Comparison of ENCODE assay signal across 13 cellular contexts in genomic region chr13:113400621-113401451, GRCh38. TPM values are rescaled to one million over a fixed set of nuclear protein-coding genes. Genes with fewer than 3 reads are reported as not detected.
A peak's percentile ranks its signal among the peaks of the same experiment; 100 is the strongest.
DNase-seq lines count a peak whose midpoint lies in the region; ATAC-seq and TF ChIP-seq lines count a peak whose summit lies in the region.
"Had no signal": no experiment of that assay in that cellular context is flagged by ENCODE, and none has a peak within 500 bp of the region (broad histone marks: within the 10 kb centered on the region; RNA-seq: fewer than 3 reads in every experiment).

No MANE protein-coding gene starts in this region.

- H3K9me2 ChIP-seq in MM.1S (replicated peaks; ENCODE audit: insufficient read depth, low read length), result no peaks in the 10 kb centered on the region

- no peak overlapping the region for H3K4me3 Mint-ChIP-seq in natural killer cell treated with Interleukin-12 subunit alpha and Interleukin-12 subunit beta and Interleukin-15 and Interleukin-18, amount 100 ng/mL, for 72 hours

- H3K36me3 ChIP-seq in MM.1S (replicated peaks; ENCODE audit: insufficient read depth, low read length), result no peaks in the 10 kb centered on the region
- no peaks in the 10 kb centered on the region for H3K36me3 ChIP-seq in heart right ventricle
- peaks cover 0 to 11% of the 10 kb centered on the region in 2 donors for H3K36me3 ChIP-seq in gastrocnemius medialis
- no peaks in the 10 kb centered on the region for H3K36me3 ChIP-seq in prostate gland
- H3K36me3 ChIP-seq: Peyer's patch had no signal

- H2AFZ ChIP-seq in MM.1S (ENCODE audit: low read length), result no peak overlapping the region
- H2AFZ ChIP-seq: parathyroid adenoma had no signal

- H3K27ac ChIP-seq in MM.1S (ENCODE audit: low read length) (no peak overlapping the region), heart right ventricle (peak overlapping the region; percentile 53 to 99 (median 94)), gastrocnemius medialis (peak overlapping the region; percentile 99 to 100 (median 100)), prostate gland (no peak overlapping the region)
- H3K27ac ChIP-seq: parathyroid adenoma, Peyer's patch had no signal

- peaks cover 89% of the 10 kb centered on the region for H3K27me3 ChIP-seq in MM.1S (replicated peaks; ENCODE audit: insufficient read depth, low read length)
- peaks cover 0 to 11% (median 0%) of the 10 kb centered on the region in 7 donors for H3K27me3 ChIP-seq in heart right ventricle
- no peaks in the 10 kb centered on the region for H3K27me3 ChIP-seq in gastrocnemius medialis
- no peaks in the 10 kb centered on the region for H3K27me3 ChIP-seq in prostate gland (replicated peaks; ENCODE audit: insufficient read depth)
- H3K27me3 ChIP-seq: Peyer's patch had no signal

- H3K4me2 ChIP-seq in MM.1S (ENCODE audit: low read depth, low read length), result peak overlapping the region; percentile 34; the same call in 1 of the 2 replicates

- H3K9me3 Mint-ChIP-seq in natural killer cell treated with Interleukin-12 subunit alpha and Interleukin-12 subunit beta and Interleukin-15 and Interleukin-18, amount 100 ng/mL, for 72 hours, result no peaks in the 10 kb centered on the region

- no peak overlapping the region for H3K9ac ChIP-seq in MM.1S (ENCODE audit: low read length)
- H3K9ac ChIP-seq: parathyroid adenoma had no signal

- H3K4me1 ChIP-seq in MM.1S (ENCODE audit: low read length) (peaks cover 12% of the 10 kb centered on the region), heart right ventricle (peaks cover 0 to 73% (median 28%) of the 10 kb centered on the region in 9 donors), gastrocnemius medialis (peaks cover 48 to 61% of the 10 kb centered on the region in 2 donors), prostate gland (replicated peaks) (no peaks in the 10 kb centered on the region)
- H3K4me1 ChIP-seq: parathyroid adenoma had no signal

- DNase-seq in MM.1S (no peak), SHP77 treated with DMSO at 0.1 percent for 48 hours (lab: John Stamatoyannopoulos, UW) (peak; percentile 59), heart right ventricle (peak; percentile 70 to 74), gastrocnemius medialis (peak in 1 of 2 donors; percentile 79), prostate gland (ENCODE audit: low spot score) (no peak), NCI-H2029 (lab: John Stamatoyannopoulos, UW) (no peak)
- DNase-seq in natural killer cell treated with Interleukin-12 subunit alpha and Interleukin-12 subunit beta and Interleukin-15 and Interleukin-18, amount 100 ng/mL, for 72 hours (ENCODE audit: low spot score), result no peak
- DNase-seq: Calu3; GOT3; NCI-H1930; stimulated activated CD4-positive, alpha-beta T cell treated with anti-CD3 and anti-CD28 coated beads, Interleukin-4, amount 100 ng/mL, for 24 hours had no signal

- no peaks in the 10 kb centered on the region for H3K79me2 ChIP-seq in MM.1S (ENCODE audit: low read length)
- H3K79me2 ChIP-seq: parathyroid adenoma had no signal

- H3K4me1 Mint-ChIP-seq in natural killer cell treated with Interleukin-12 subunit alpha and Interleukin-12 subunit beta and Interleukin-15 and Interleukin-18, amount 100 ng/mL, for 72 hours (ENCODE audit: low read depth in 2 of 2), result no peaks in the 10 kb centered on the region

- in situ Hi-C loops in gastrocnemius medialis (cut with MboI; ENCODE audit: low sequenced_read_pairs in 4 of 4), result no loop called here

- H3F3A ChIP-seq in MM.1S (ENCODE audit: insufficient read depth, low read length), result 0 out of 2 replicates have a peak, but pooled peaks cover 3% of the 10 kb centered on the region

- ATAC-seq in heart right ventricle (peak; percentile 49 to 85 (median 78)), gastrocnemius medialis (peak; percentile 39 to 61)
- no peak for ATAC-seq in natural killer cell treated with Interleukin-12 subunit alpha and Interleukin-12 subunit beta and Interleukin-15 and Interleukin-18, amount 100 ng/mL, for 72 hours

- peak; percentile 29 to 78 for TF ChIP-seq POLR2A in gastrocnemius medialis (IDR thresholded peaks at IDR 0.05)
- TF ChIP-seq POLR2A in prostate gland (IDR thresholded peaks at IDR 0.05), result no peak

- H3K36me3 Mint-ChIP-seq in natural killer cell treated with Interleukin-12 subunit alpha and Interleukin-12 subunit beta and Interleukin-15 and Interleukin-18, amount 100 ng/mL, for 72 hours, result no peaks in the 10 kb centered on the region

- H3K9me3 ChIP-seq in MM.1S (replicated peaks; ENCODE audit: insufficient read depth, low read length) (no peaks in the 10 kb centered on the region), heart right ventricle (no peaks in the 10 kb centered on the region), gastrocnemius medialis (no peaks in the 10 kb centered on the region), prostate gland (no peaks in the 10 kb centered on the region)
- H3K9me3 ChIP-seq: Peyer's patch had no signal

- H4K20me1 ChIP-seq in MM.1S (ENCODE audit: insufficient read depth, low read length), result no peaks in the 10 kb centered on the region

- no peaks in the 10 kb centered on the region for H3K27me3 Mint-ChIP-seq in natural killer cell treated with Interleukin-12 subunit alpha and Interleukin-12 subunit beta and Interleukin-15 and Interleukin-18, amount 100 ng/mL, for 72 hours

- TF ChIP-seq CTCF in MM.1S (IDR thresholded peaks at IDR 0.05; ENCODE audit: low read length), result no peak
- TF ChIP-seq CTCF in heart right ventricle (IDR thresholded peaks at IDR 0.05), result no peak
- TF ChIP-seq CTCF in gastrocnemius medialis (IDR thresholded peaks at IDR 0.05 in 4 of 5, conservative IDR thresholded peaks at IDR 0.05 in 1 of 5), result no peak
- TF ChIP-seq CTCF in prostate gland (IDR thresholded peaks at IDR 0.05), result no peak

- H3K27ac Mint-ChIP-seq in natural killer cell treated with Interleukin-12 subunit alpha and Interleukin-12 subunit beta and Interleukin-15 and Interleukin-18, amount 100 ng/mL, for 72 hours, result no peak overlapping the region

- intact Hi-C loops in heart right ventricle (cut with DNase I), result loop anchor here in 1 of 10 donors (5.0 kb wide), 1 partner anchor 51 kb away; the partner anchor contains the start of gene ADPRHL1
- intact Hi-C loops in gastrocnemius medialis (cut with DNase I; ENCODE audit: low total_unique reads), result no loop called here
- intact Hi-C loops in prostate gland (cut with DNase I), result no loop called here

- H3K4me3 ChIP-seq in MM.1S (ENCODE audit: low read length) (no peak overlapping the region), heart right ventricle (peak overlapping the region in 1 of 10 donors; percentile 8), gastrocnemius medialis (peak overlapping the region; percentile 8 to 35 (median 23)), prostate gland (no peak overlapping the region)
- H3K4me3 ChIP-seq: Peyer's patch had no signal

- 36 to 52% methylated on average over 25 of the region's 25 CpGs for WGBS in heart right ventricle, 2 donors
- 63% methylated on average over 25 of the region's 25 CpGs for WGBS in prostate gland

RNA-seq across cellular contexts. Expression of gene GRTP1, which starts 36.9 kb away (rescaled TPM):
- total RNA-seq in heart right ventricle, result 1 to 10 TPM in 3 of 10 donors, under 1 TPM in 7; 0.30 to 1.8 (median 0.78) TPM
- polyA plus RNA-seq in heart right ventricle, result 1 to 10 TPM; 1.9 to 3.2 TPM
- 1 to 10 TPM; 2.6 to 8.8 (median 6.0) TPM for total RNA-seq in gastrocnemius medialis
- total RNA-seq in natural killer cell treated with Interleukin-12 subunit alpha and Interleukin-12 subunit beta and Interleukin-15 and Interleukin-18, amount 100 ng/mL, for 72 hours, result not detected
- 10 to 100 TPM; 23.5 to 43.1 TPM for total RNA-seq in prostate gland

RNA-seq across cellular contexts. Expression of gene ADPRHL1, which starts 52.5 kb away (rescaled TPM):
- total RNA-seq in heart right ventricle (100 to 1,000 TPM; 381 to 939 (median 762) TPM), gastrocnemius medialis (100 to 1,000 TPM; 224 to 354 (median 295) TPM), prostate gland (1 to 10 TPM; 3.7 to 3.9 TPM)
- 100 to 1,000 TPM; 163 to 192 TPM for polyA plus RNA-seq in heart right ventricle
- total RNA-seq in natural killer cell treated with Interleukin-12 subunit alpha and Interleukin-12 subunit beta and Interleukin-15 and Interleukin-18, amount 100 ng/mL, for 72 hours, result 1 to 10 TPM; 1.8 to 1.9 TPM

Comparison
In these comparisons a context has a peak if more than half of its experiments do, and no peak if none do; other contexts are left out.
1. DNase-seq: peak in SHP77 treated with DMSO at 0.1 percent for 48 hours (single experiment) and heart right ventricle (2 of 2); none in MM.1S (single experiment), natural killer cell treated with Interleukin-12 subunit alpha and Interleukin-12 subunit beta and Interleukin-15 and Interleukin-18, amount 100 ng/mL, for 72 hours (single experiment), prostate gland (single experiment) and NCI-H2029 (single experiment).
2. H3K27ac ChIP-seq: peak in heart right ventricle (10 of 10) and gastrocnemius medialis (4 of 4); none in MM.1S (single experiment) and prostate gland (0 of 2).
3. H3K4me3 ChIP-seq: peak in gastrocnemius medialis (4 of 4); none in MM.1S (single experiment) and prostate gland (0 of 2).
4. ATAC-seq: peak in heart right ventricle (8 of 8) and gastrocnemius medialis (2 of 2); none in natural killer cell treated with Interleukin-12 subunit alpha and Interleukin-12 subunit beta and Interleukin-15 and Interleukin-18, amount 100 ng/mL, for 72 hours (0 of 2).
5. RNA of gene ADPRHL1, which starts 52.5 kb away (total RNA-seq): 381 to 939 TPM in heart right ventricle and 224 to 354 TPM in gastrocnemius medialis; 3.7 to 3.9 TPM in prostate gland and 1.8 to 1.9 TPM in natural killer cell treated with Interleukin-12 subunit alpha and Interleukin-12 subunit beta and Interleukin-15 and Interleukin-18, amount 100 ng/mL, for 72 hours; every median in the first group is over 10 times any median in the second.